Comparison of ENCODE assay signal across 28 cellular contexts in genomic region chr4:33841120-33841519, GRCh38.
"Had no signal": no experiment of that assay in that cellular context is flagged by ENCODE, and none has a peak within 500 bp of the region (broad histone marks: within the 10 kb centered on the region; RNA-seq: fewer than 3 reads in every experiment).

No MANE protein-coding gene starts in this region.

- H3K36me3 ChIP-seq: adrenal gland, SJCRH30 had no signal

- H3K27ac Mint-ChIP-seq: activated CD4-positive, alpha-beta T cell treated with anti-CD3 and anti-CD28 coated beads for 36 hours; activated CD8-positive, alpha-beta T cell treated with anti-CD3 and anti-CD28 coated beads for 36 hours; activated naive CD4-positive, alpha-beta T cell treated with anti-CD3 and anti-CD28 coated beads, Interleukin-2, amount 10 ng/mL, durations not matched to agents 7 days and 5 days; activated naive CD8-positive, alpha-beta T cell treated with anti-CD3 and anti-CD28 coated beads, Interleukin-2, amount 10 ng/mL, durations not matched to agents 7 days and 5 days; activated T-cell treated with anti-CD3 and anti-CD28 coated beads, Interleukin-2, amount 50 U/mL, for 72 hours; activated T-helper 2 cell treated with anti-CD3 and anti-CD28 coated beads, Interferon-gamma antibody, Interleukin-2, Interleukin-4, amounts not matched to agents 10 μg/mL and 5 μg/mL and 100 μg/mL, durations not matched to agents 14 hours and 24 hours and 36 hours had no signal

- H3K9ac ChIP-seq: SK-N-SH had no signal

- DNase-seq: activated CD4-positive, alpha-beta T cell treated with anti-CD3 and anti-CD28 coated beads for 36 hours; activated CD4-positive, alpha-beta T cell treated with anti-CD3 and anti-CD28 coated beads, Interleukin-2, amount 50 U/mL, for 1 hour; activated CD8-positive, alpha-beta memory T cell treated with anti-CD3 and anti-CD28 coated beads, Interleukin-2, amount 50 U/mL, for 4 hours; activated CD8-positive, alpha-beta T cell treated with anti-CD3 and anti-CD28 coated beads for 36 hours; activated gamma-delta T cell treated with Interleukin-2 at 50 U/mL for 16 hours; activated naive CD4-positive, alpha-beta T cell treated with anti-CD3 and anti-CD28 coated beads, Interleukin-2, amount 10 ng/mL, durations not matched to agents 7 days and 5 days; activated naive CD8-positive, alpha-beta T cell treated with anti-CD3 and anti-CD28 coated beads, Interleukin-2, amount 10 ng/mL, durations not matched to agents 7 days and 5 days; activated T-cell treated with anti-CD3 and anti-CD28 coated beads, Interleukin-2, amount 50 U/mL, for 72 hours; adrenal gland; anterior cingulate cortex; MM.1S; NCI-H1105; NCI-H1436; NCI-H1694 treated with DMSO at 0.1 percent for 48 hours; NCI-H2029 treated with DMSO at 0.1 percent for 48 hours; NCI-H345; NCI-H510A; NCI-H526 treated with DMSO at 0.1 percent for 48 hours; NK-92 treated with Interleukin-12 subunit alpha and Interleukin-12 subunit beta, amount 100 ng/mL, for 24 hours; OCI-M1; Right ventricle myocardium superior; SJCRH30; SK-N-SH; T-helper 1 cell had no signal

- H3K4me1 ChIP-seq: adrenal gland had no signal

- H3K36me3 Mint-ChIP-seq: activated naive CD4-positive, alpha-beta T cell treated with anti-CD3 and anti-CD28 coated beads, Interleukin-2, amount 10 ng/mL, durations not matched to agents 7 days and 5 days; activated naive CD8-positive, alpha-beta T cell treated with anti-CD3 and anti-CD28 coated beads, Interleukin-2, amount 10 ng/mL, durations not matched to agents 7 days and 5 days had no signal

- H3K9me3 ChIP-seq: adrenal gland, SK-N-SH had no signal

- H3K27me3 ChIP-seq: adrenal gland, SJCRH30 had no signal

- H3K4me2 ChIP-seq: SK-N-SH had no signal

- ATAC-seq: activated CD4-positive, alpha-beta T cell treated with anti-CD3 and anti-CD28 coated beads for 36 hours; activated CD8-positive, alpha-beta T cell treated with anti-CD3 and anti-CD28 coated beads for 36 hours; activated T-cell treated with anti-CD3 and anti-CD28 coated beads, Interleukin-2, amount 50 U/mL, for 72 hours; Panc1 had no signal

- H3K27me3 Mint-ChIP-seq: activated CD4-positive, alpha-beta T cell treated with anti-CD3 and anti-CD28 coated beads for 36 hours; activated CD8-positive, alpha-beta T cell treated with anti-CD3 and anti-CD28 coated beads for 36 hours; activated naive CD4-positive, alpha-beta T cell treated with anti-CD3 and anti-CD28 coated beads, Interleukin-2, amount 10 ng/mL, durations not matched to agents 7 days and 5 days; activated naive CD8-positive, alpha-beta T cell treated with anti-CD3 and anti-CD28 coated beads, Interleukin-2, amount 10 ng/mL, durations not matched to agents 7 days and 5 days had no signal

- H3K4me1 Mint-ChIP-seq: activated CD4-positive, alpha-beta T cell treated with anti-CD3 and anti-CD28 coated beads for 36 hours; activated naive CD4-positive, alpha-beta T cell treated with anti-CD3 and anti-CD28 coated beads, Interleukin-2, amount 10 ng/mL, durations not matched to agents 7 days and 5 days; activated naive CD8-positive, alpha-beta T cell treated with anti-CD3 and anti-CD28 coated beads, Interleukin-2, amount 10 ng/mL, durations not matched to agents 7 days and 5 days had no signal

- H3K4me3 ChIP-seq: adrenal gland, SJCRH30 had no signal

- H3K4me3 Mint-ChIP-seq: activated CD4-positive, alpha-beta T cell treated with anti-CD3 and anti-CD28 coated beads for 36 hours; activated CD8-positive, alpha-beta T cell treated with anti-CD3 and anti-CD28 coated beads for 36 hours; activated naive CD4-positive, alpha-beta T cell treated with anti-CD3 and anti-CD28 coated beads, Interleukin-2, amount 10 ng/mL, durations not matched to agents 7 days and 5 days; activated naive CD8-positive, alpha-beta T cell treated with anti-CD3 and anti-CD28 coated beads, Interleukin-2, amount 10 ng/mL, durations not matched to agents 7 days and 5 days; activated T-cell treated with anti-CD3 and anti-CD28 coated beads, Interleukin-2, amount 50 U/mL, for 72 hours had no signal

- H3K27ac ChIP-seq: adrenal gland, RWPE1, SJCRH30, VCaP had no signal
